In the genomic region with DNA sequence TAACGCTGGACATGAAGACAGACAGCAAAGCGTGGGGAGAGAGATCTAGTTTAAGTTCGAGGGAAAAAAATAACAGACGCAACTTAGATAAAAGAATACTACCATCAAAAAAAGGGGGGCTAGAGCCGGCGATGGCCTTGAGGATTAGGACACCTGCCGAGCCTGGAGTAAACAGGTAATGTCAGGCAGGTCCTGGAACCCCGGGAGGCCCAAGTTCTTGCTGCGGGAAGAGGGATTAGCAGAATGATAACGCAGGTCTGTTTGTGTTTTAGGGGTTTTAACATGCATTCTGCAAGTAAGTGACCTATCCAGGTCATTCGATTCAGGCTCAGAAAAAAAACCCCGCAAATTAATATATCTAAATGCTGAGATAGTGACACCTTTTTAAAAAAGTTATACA, we compare ENCODE assay signal across 8 cellular contexts. TPM values are rescaled to one million over a fixed set of nuclear protein-coding genes. Genes with fewer than 3 reads are reported as not detected.
A peak's percentile ranks its signal among the peaks of the same experiment; 100 is the strongest.
DNase-seq lines count a peak whose midpoint lies in the region; ATAC-seq, FAIRE-seq and TF ChIP-seq lines count a peak whose summit lies in the region.

No MANE protein-coding gene starts in this region.

- peak overlapping the region; percentile 89 for H3K4me3 Mint-ChIP-seq in T-helper 17 cell

- DNase-seq in A549 (ENCODE audit: low read depth in 1 of 2, low spot score in 1 of 2), result no peak
- DNase-seq in T-helper 17 cell, result no peak
- no peak for DNase-seq in fibroblast of villous mesenchyme (ENCODE audit: low read depth)
- peak; percentile 45 for DNase-seq in putamen (ENCODE audit: low spot score)
- DNase-seq in urothelium cell line (ENCODE audit: low spot score), result no peak

- peak overlapping the region; percentile 91 for H3K4me2 ChIP-seq in A549

- 11% methylated on average over 12 of the region's 12 CpGs for WGBS in A549 (ENCODE audit: missing lambda C conversion rate)

- peak in 1 of 2 experiments; percentile 6; a peak in 1 of 6 replicates for ATAC-seq in A549
- no peak for ATAC-seq in T-helper 17 cell
- ATAC-seq in GM19324 (IDR thresholded peaks at IDR 0.05; ENCODE audit: low FRiP score, unreplicated experiment), result no peak
- ATAC-seq in HG03175 (IDR thresholded peaks at IDR 0.05; ENCODE audit: unreplicated experiment), result no peak

- no peak for TF ChIP-seq POLR2A in A549 (IDR thresholded peaks at IDR 0.05; ENCODE audit: low read length)

- no peak for TF ChIP-seq RAD21 in A549 (conservative IDR thresholded peaks at IDR 0.05 in 1 of 2, IDR thresholded peaks at IDR 0.05 in 1 of 2)

- CTCF ChIA-PET in A549 (lab: Yijun Ruan, JAX), result no interaction called here

- H3K4me1 Mint-ChIP-seq in T-helper 17 cell, result peaks cover 5% of the 10 kb centered on the region

- H3K4me3 ChIP-seq in A549 (peak overlapping the region; percentile 77), GM08714 (ENCODE audit: low read length) (peak overlapping the region; percentile 84), fibroblast of villous mesenchyme (ENCODE audit: low read depth, low read length) (peak overlapping the region; percentile 61)

- peak overlapping the region; percentile 69 to 88; a peak in 5 of 6 replicates for H3K27ac ChIP-seq in A549

- peaks cover 18% of the 10 kb centered on the region; the same call in 1 of the 3 replicates for H3K4me1 ChIP-seq in A549

- H3K27me3 Mint-ChIP-seq in T-helper 17 cell, result peaks cover 7% of the 10 kb centered on the region

- H3K9me3 ChIP-seq in A549 (no peaks in the 10 kb centered on the region), T-helper 17 cell (ENCODE audit: control insufficient read depth, low read length, poor library complexity, severe bottlenecking) (no peaks in the 10 kb centered on the region)

- peak overlapping the region; percentile 72 for H3K27ac Mint-ChIP-seq in T-helper 17 cell

- no peak for TF ChIP-seq EP300 in A549 (IDR thresholded peaks at IDR 0.05)

- FAIRE-seq in A549 (lab: Jason Lieb, UNC) (no peak), urothelium cell line (lab: Jason Lieb, UNC) (no peak)

- TF ChIP-seq CTCF in A549 (IDR thresholded peaks at IDR 0.05) (no peak), fibroblast of villous mesenchyme (IDR thresholded peaks at IDR 0.05; ENCODE audit: insufficient read depth, low read depth, low read length) (no peak)

- POLR2A ChIA-PET in A549 (lab: Yijun Ruan, JAX), result no interaction called here

- no peaks in the 10 kb centered on the region for H3K36me3 Mint-ChIP-seq in T-helper 17 cell (ENCODE audit: low read depth)

TF ChIP-seq in A549, 52 proteins besides CTCF, POLR2A, EP300 and RAD21:
- TF ChIP-seq, protein P1, sequence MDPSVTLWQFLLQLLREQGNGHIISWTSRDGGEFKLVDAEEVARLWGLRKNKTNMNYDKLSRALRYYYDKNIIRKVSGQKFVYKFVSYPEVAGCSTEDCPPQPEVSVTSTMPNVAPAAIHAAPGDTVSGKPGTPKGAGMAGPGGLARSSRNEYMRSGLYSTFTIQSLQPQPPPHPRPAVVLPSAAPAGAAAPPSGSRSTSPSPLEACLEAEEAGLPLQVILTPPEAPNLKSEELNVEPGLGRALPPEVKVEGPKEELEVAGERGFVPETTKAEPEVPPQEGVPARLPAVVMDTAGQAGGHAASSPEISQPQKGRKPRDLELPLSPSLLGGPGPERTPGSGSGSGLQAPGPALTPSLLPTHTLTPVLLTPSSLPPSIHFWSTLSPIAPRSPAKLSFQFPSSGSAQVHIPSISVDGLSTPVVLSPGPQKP (IDR thresholded peaks at IDR 0.05; ENCODE audit: low read depth, low read length), result no peak
- TF ChIP-seq NFE2L2 (conservative IDR thresholded peaks at IDR 0.05; ENCODE audit: low read length) (no peak), TP53 (CRISPR knock-in tag; IDR thresholded peaks at IDR 0.05) (no peak), PHF8 (IDR thresholded peaks at IDR 0.05; ENCODE audit: borderline replicate concordance, low read depth) (no peak), ESRRA (IDR thresholded peaks at IDR 0.05; ENCODE audit: borderline replicate concordance, low read length) (no peak), ZFP36 (IDR thresholded peaks at IDR 0.05; ENCODE audit: borderline replicate concordance, partially characterized antibody) (no peak)
- TF ChIP-seq, protein P2, sequence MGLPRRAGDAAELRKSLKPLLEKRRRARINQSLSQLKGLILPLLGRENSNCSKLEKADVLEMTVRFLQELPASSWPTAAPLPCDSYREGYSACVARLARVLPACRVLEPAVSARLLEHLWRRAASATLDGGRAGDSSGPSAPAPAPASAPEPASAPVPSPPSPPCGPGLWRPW (IDR thresholded peaks at IDR 0.05), result no peak
TF ChIP-seq in A549: peak in this region for 0.

RNA-seq across cellular contexts. Expression of a gene that starts 0.8 kb away (rescaled TPM):
- polyA plus RNA-seq in A549 (2011; rRNA removed) (2.4 and 3.2 TPM in 2 replicates), A549 (2017; fragmentation: RNase III; extraction: RNeasy Plus Mini Kit Qiagen cat#74134 plus additional on column Dnase treatment) (2.0 to 2.5 TPM (median 2.0 TPM) in 3 replicates)
- 0.49 and 0.57 TPM in 2 replicates for polyA plus RNA-seq in A549 (2012; cell fraction: cytosol; rRNA removed)
- 0.18 and 0.37 TPM in 2 replicates for polyA plus RNA-seq in A549 (2012; cell fraction: nucleus; rRNA removed)
- 2.0 and 2.4 TPM in 2 replicates for polyA minus RNA-seq in A549 (2011; rRNA and poly(A)+ RNA removed)
- total RNA-seq in T-helper 17 cell (1 to 10 TPM; 1.3 to 1.7 TPM), fibroblast of villous mesenchyme (2.3 and 2.6 TPM in 2 replicates)
